ENCODE assay signal across 11 cellular contexts in genomic region chr6:157774153-157775135, GRCh38. TPM values are rescaled to one million over a fixed set of nuclear protein-coding genes. Genes with fewer than 3 reads are reported as not detected.
DNase-seq lines count a peak whose midpoint lies in the region; ATAC-seq and FAIRE-seq lines count a peak whose summit lies in the region.
"Had no signal": no experiment of that assay in that cellular context is flagged by ENCODE, and none has a peak within 500 bp of the region (broad histone marks: within the 10 kb centered on the region; RNA-seq: fewer than 3 reads in every experiment).

No MANE protein-coding gene starts in this region.

- no peak overlapping the region for H3K9ac ChIP-seq in neuronal stem cell (ENCODE audit: low read depth, low read length, poor library complexity)

- H3K9me3 ChIP-seq in neuronal stem cell (replicated peaks in 1 of 2; ENCODE audit: control insufficient read depth in 2 of 2, insufficient read depth in 1 of 2, low read depth in 1 of 2, low read length in 2 of 2), result peaks cover 0 to 2% of the 10 kb centered on the region in 2 donors

- H3K36me3 Mint-ChIP-seq in central memory CD8-positive, alpha-beta T cell (ENCODE audit: insufficient read depth), result no peaks in the 10 kb centered on the region

- peaks cover 0 to 2% of the 10 kb centered on the region in 2 donors for H3K4me1 ChIP-seq in neuronal stem cell (ENCODE audit: control insufficient read depth in 2 of 2, insufficient read depth in 1 of 2, low read depth in 1 of 2, low read length in 2 of 2)

- peaks cover 36% of the 10 kb centered on the region for H3K27me3 Mint-ChIP-seq in central memory CD8-positive, alpha-beta T cell

- no peaks in the 10 kb centered on the region for H3K36me3 ChIP-seq in neuronal stem cell (replicated peaks in 1 of 2; ENCODE audit: control insufficient read depth in 2 of 2, insufficient read depth in 2 of 2, low read length in 2 of 2)

- no peak overlapping the region for H2BK120ac ChIP-seq in neuronal stem cell (ENCODE audit: low read depth, low read length)

- H3K4me2 ChIP-seq in neuronal stem cell (ENCODE audit: insufficient read depth, low read length, poor library complexity, severe bottlenecking), result no peak overlapping the region

- peak overlapping the region; percentile 44 for H3K14ac ChIP-seq in neuronal stem cell (ENCODE audit: low read length)

- ATAC-seq in central memory CD8-positive, alpha-beta T cell (replicated peaks; ENCODE audit: extremely low read depth, poor library complexity, severe bottlenecking), result peak; percentile 72
- ATAC-seq in GM19397 (IDR thresholded peaks at IDR 0.05; ENCODE audit: unreplicated experiment), result no peak

- H2AFZ ChIP-seq in neuronal stem cell (ENCODE audit: low read length), result no peak overlapping the region

- in situ Hi-C loops in KBM-7 (cut with MboI; ENCODE audit: low pct_unique_long_range_greater_than_20kb, low sequenced_read_pairs), result no loop called here

- H2BK12ac ChIP-seq in neuronal stem cell (ENCODE audit: low read length), result peak overlapping the region; percentile 84

- no peak overlapping the region for H3K27ac ChIP-seq in neuronal stem cell (replicated peaks; ENCODE audit: low read length)

- no peak overlapping the region for H3K4ac ChIP-seq in neuronal stem cell (ENCODE audit: low read length)

- no peak overlapping the region for H4K91ac ChIP-seq in neuronal stem cell (ENCODE audit: low read depth, low read length, poor library complexity)

- no CpG with 5 or more reads among the region's 17 CpGs for WGBS in neuronal stem cell (ENCODE audit: extremely low coverage in 2 of 2, insufficient read length in 2 of 2, insufficient replicate concordance in 1 of 2), 2 donors

- H3K79me1 ChIP-seq in neuronal stem cell (ENCODE audit: low read depth, low read length), result no peaks in the 10 kb centered on the region

- no peak overlapping the region for H2BK15ac ChIP-seq in neuronal stem cell (ENCODE audit: low read length)

- no peaks in the 10 kb centered on the region for H3K9me3 Mint-ChIP-seq in central memory CD8-positive, alpha-beta T cell

- peak overlapping the region; percentile 83 for H3K27ac Mint-ChIP-seq in central memory CD8-positive, alpha-beta T cell (ENCODE audit: low read depth)

- peak overlapping the region; percentile 46 for H2AK5ac ChIP-seq in neuronal stem cell (ENCODE audit: low read depth, low read length)

- peak overlapping the region; percentile 31 for H3K18ac ChIP-seq in neuronal stem cell (ENCODE audit: low read length)

- H3K4me3 ChIP-seq in neuronal stem cell (ENCODE audit: low read length in 2 of 2), result no peak overlapping the region

- H4K8ac ChIP-seq in neuronal stem cell (ENCODE audit: low read depth, low read length), result no peak overlapping the region

- H3K27me3 ChIP-seq in neuronal stem cell (ENCODE audit: control insufficient read depth in 3 of 3, insufficient read depth in 3 of 3, low read depth in 1 of 3, low read length in 3 of 3), result peaks cover 0 to 3% (median 0%) of the 10 kb centered on the region in 3 experiments

- peak overlapping the region; percentile 82 for H2BK5ac ChIP-seq in neuronal stem cell (ENCODE audit: low read length)

- no peak overlapping the region for H3K23ac ChIP-seq in neuronal stem cell (ENCODE audit: low read depth, low read length, poor library complexity)

- FAIRE-seq in HTR-8/SVneo (lab: Jason Lieb, UNC) (peak; percentile 99), GM19239 (lab: Jason Lieb, UNC) (no peak)
- FAIRE-seq: colon, kidney had no signal

- peaks cover 8% of the 10 kb centered on the region for H3K4me1 Mint-ChIP-seq in central memory CD8-positive, alpha-beta T cell

- no peak overlapping the region for H3K4me3 Mint-ChIP-seq in central memory CD8-positive, alpha-beta T cell

- peak; percentile 29 for DNase-seq in NCI-H345 (lab: John Stamatoyannopoulos, UW)
- DNase-seq in NCI-H345 treated with DMSO at 0.1 percent for 48 hours (lab: John Stamatoyannopoulos, UW; ENCODE audit: unreplicated experiment), result no peak
- DNase-seq in HTR-8/SVneo (ENCODE audit: insufficient read length, low spot score), result peak; percentile 68
- no peak for DNase-seq in central memory CD8-positive, alpha-beta T cell (ENCODE audit: low spot score in 2 of 2)
- no peak for DNase-seq in neuronal stem cell (ENCODE audit: low spot score)
- DNase-seq in KBM-7, result no peak
- no peak for DNase-seq in GM19239 (ENCODE audit: insufficient read length, low spot score)
- DNase-seq: kidney, NCI-H226 had no signal

RNA-seq across cellular contexts. Expression of gene SNX9, which starts 48.6 kb away (rescaled TPM):
- polyA plus RNA-seq in neuronal stem cell (2013, experiment 1 of 2), result 21.0 TPM
- polyA plus RNA-seq in neuronal stem cell (2013, experiment 2 of 2), result 21.3 TPM

Comparison
In these comparisons a context has a peak if more than half of its experiments do, and no peak if none do; other contexts are left out.
1. DNase-seq: peak in NCI-H345 (single experiment) and HTR-8/SVneo (single experiment); none in NCI-H345 treated with DMSO at 0.1 percent for 48 hours (single experiment), central memory CD8-positive, alpha-beta T cell (0 of 2), neuronal stem cell (single experiment), KBM-7 (single experiment) and GM19239 (single experiment).